ENCODE assay signal across 29 cellular contexts in genomic region chr1:110979154-110979553, GRCh38.
"Had no signal": no experiment of that assay in that cellular context is flagged by ENCODE, and none has a peak within 500 bp of the region (broad histone marks: within the 10 kb centered on the region; RNA-seq: fewer than 3 reads in every experiment).

No MANE protein-coding gene starts in this region.

- H3K27me3 ChIP-seq: testis, thyroid gland, tibial artery, tibial nerve, upper lobe of left lung, uterus, vagina had no signal

- H3K27ac ChIP-seq: stomach, suprapubic skin, testis, thoracic aorta, thyroid gland, tibial artery, tibial nerve, transverse colon, upper lobe of left lung, upper lobe of right lung, uterus, vagina had no signal

- H3K27ac Mint-ChIP-seq: stimulated activated effector memory CD8-positive, alpha-beta T cell treated with anti-CD3 and anti-CD28 coated beads, Interleukin-12 subunit alpha, Interleukin-12 subunit beta, amount 100 ng/mL, for 72 hours; stimulated activated memory B cell treated with anti-CD40 and anti-IgM and Interleukin-4, amounts not matched to agents 10 μg/mL and 1 μg/mL and 100 μg/mL, for 72 hours; stimulated activated naive B cell treated with anti-CD40 and anti-IgM and Interleukin-4, amounts not matched to agents 10 μg/mL and 1 μg/mL and 100 μg/mL, for 72 hours; stimulated activated naive CD8-positive, alpha-beta T cell treated with anti-CD3 and anti-CD28 coated beads, Interleukin-15, amount 100 ng/mL, for 72 hours; stimulated activated naive CD8-positive, alpha-beta T cell treated with anti-CD3 and anti-CD28 coated beads, Interleukin-15, Interleukin-2, amounts not matched to agents 100 ng/mL and 50 ng/mL, for 24 hours; type B pancreatic cell had no signal

- DNase-seq: stimulated activated CD4-positive, alpha-beta T cell treated with anti-CD3 and anti-CD28 coated beads, Interleukin-2, amount 100 ng/mL, for 48 hours; stimulated activated CD4-positive, alpha-beta T cell treated with anti-CD3 and anti-CD28 coated beads, Interleukin-4, amount 100 ng/mL, for 1 hour; stimulated activated CD4-positive, alpha-beta T cell treated with anti-CD3 and anti-CD28 coated beads, Interleukin-4, amount 100 ng/mL, for 24 hours; stimulated activated CD4-positive, alpha-beta T cell treated with anti-CD3 and anti-CD28 coated beads, Interleukin-4, amount 100 ng/mL, for 4 hours; stimulated activated CD8-positive, alpha-beta memory T cell treated with anti-CD3 and anti-CD28 coated beads, Interleukin-4, amount 100 ng/mL, for 48 hours; stimulated activated naive B cell treated with anti-CD40 and anti-IgM and Interleukin-4, amounts not matched to agents 10 μg/mL and 1 μg/mL and 100 μg/mL, for 72 hours; stimulated activated naive CD4-positive, alpha-beta T cell; stimulated activated naive CD4-positive, alpha-beta T cell treated with Interleukin-2 at 50 U/mL for 16 hours; stimulated activated naive CD8-positive, alpha-beta T cell treated with anti-CD3 and anti-CD28 coated beads, Interleukin-15, amount 100 ng/mL, for 72 hours; stimulated activated naive CD8-positive, alpha-beta T cell treated with anti-CD3 and anti-CD28 coated beads, Interleukin-15, Interleukin-2, amounts not matched to agents 100 U/mL and 50 U/mL, for 24 hours; stomach; substantia nigra; testis; thyroid gland; tibial artery; transverse colon; trophoblast cell; upper lobe of left lung; upper lobe of right lung; uterus had no signal

- H3K4me1 ChIP-seq: suprapubic skin, testis, thyroid gland, tibial artery, tibial nerve, transverse colon, upper lobe of left lung, upper lobe of right lung, uterus, vagina had no signal

- H3K9me3 ChIP-seq: testis, thyroid gland, tibial artery, uterus, vagina had no signal

- H3K4me3 ChIP-seq: stomach, suprapubic skin, testis, thoracic aorta, thyroid gland, tibial artery, tibial nerve, transverse colon, upper lobe of left lung, upper lobe of right lung, uterus, vagina had no signal

- H3K36me3 ChIP-seq: stomach, suprapubic skin, thoracic aorta, thyroid gland, tibial artery, tibial nerve, transverse colon, upper lobe of left lung, upper lobe of right lung, uterus, vagina had no signal

- FAIRE-seq: urothelium cell line had no signal

- H3K27me3 Mint-ChIP-seq: stimulated activated naive CD8-positive, alpha-beta T cell treated with anti-CD3 and anti-CD28 coated beads, Interleukin-15, amount 100 ng/mL, for 72 hours had no signal

- H3K4me3 Mint-ChIP-seq: stimulated activated effector memory CD8-positive, alpha-beta T cell treated with anti-CD3 and anti-CD28 coated beads, Interleukin-12 subunit alpha, Interleukin-12 subunit beta, amount 100 ng/mL, for 72 hours; stimulated activated memory B cell treated with anti-CD40 and anti-IgM and Interleukin-4, amounts not matched to agents 10 μg/mL and 1 μg/mL and 100 μg/mL, for 72 hours; stimulated activated naive B cell treated with anti-CD40 and anti-IgM and Interleukin-4, amounts not matched to agents 10 μg/mL and 1 μg/mL and 100 μg/mL, for 72 hours; stimulated activated naive CD8-positive, alpha-beta T cell treated with anti-CD3 and anti-CD28 coated beads, Interleukin-15, amount 100 ng/mL, for 72 hours; stimulated activated naive CD8-positive, alpha-beta T cell treated with anti-CD3 and anti-CD28 coated beads, Interleukin-15, Interleukin-2, amounts not matched to agents 100 ng/mL and 50 ng/mL, for 24 hours; type B pancreatic cell had no signal

- ATAC-seq: stimulated activated effector memory CD8-positive, alpha-beta T cell treated with anti-CD3 and anti-CD28 coated beads, Interleukin-12 subunit alpha, Interleukin-12 subunit beta, amount 100 ng/mL, for 72 hours; stimulated activated memory B cell treated with anti-CD40 and anti-IgM and Interleukin-4, amounts not matched to agents 10 μg/mL and 1 μg/mL and 100 μg/mL, for 72 hours; stimulated activated naive B cell treated with anti-CD40 and anti-IgM and Interleukin-4, amounts not matched to agents 10 μg/mL and 1 μg/mL and 100 μg/mL, for 72 hours; stimulated activated naive CD8-positive, alpha-beta T cell treated with anti-CD3 and anti-CD28 coated beads, Interleukin-15, amount 100 ng/mL, for 72 hours; stimulated activated naive CD8-positive, alpha-beta T cell treated with anti-CD3 and anti-CD28 coated beads, Interleukin-15, Interleukin-2, amounts not matched to agents 100 U/mL and 50 U/mL, for 24 hours; upper lobe of right lung had no signal

- H3K36me3 Mint-ChIP-seq: stimulated activated effector memory CD8-positive, alpha-beta T cell treated with anti-CD3 and anti-CD28 coated beads, Interleukin-12 subunit alpha, Interleukin-12 subunit beta, amount 100 ng/mL, for 72 hours; type B pancreatic cell had no signal
